Comparison of ENCODE assay signal across 1 cellular context in genomic region chr16:65745-66144, GRCh38.
TF ChIP-seq lines count a peak whose summit lies in the region.

No MANE protein-coding gene starts in this region.

TF ChIP-seq in K562, 482 proteins besides CTCF, POLR2A, EP300 and RAD21 (continued from another document):
- TF ChIP-seq DEAF1 (CRISPR knock-in tag; IDR thresholded peaks at IDR 0.05) (peak; percentile 97), ZNF695 (CRISPR knock-in tag; IDR thresholded peaks at IDR 0.05) (no peak), RCOR1 (IDR thresholded peaks at IDR 0.05; ENCODE audit: borderline replicate concordance in 1 of 2, low read depth in 2 of 2, low read length in 2 of 2) (0 out of 4 replicates have a peak, but pooled peaks of 1 of the 2 experiments have one; percentile 29), POLR2G (IDR thresholded peaks at IDR 0.05; ENCODE audit: low read depth, low read length) (0 out of 2 replicates have a peak, but pooled peaks have one; percentile 21), ZMIZ1 (IDR thresholded peaks at IDR 0.05; ENCODE audit: low read depth in 2 of 2, low read length in 2 of 2) (no peak), MYNN (IDR thresholded peaks at IDR 0.05) (peak; percentile 89), MYNN (CRISPR knock-in tag; IDR thresholded peaks at IDR 0.05) (no peak), ZSCAN29 (IDR thresholded peaks at IDR 0.05) (no peak), CC2D1A (IDR thresholded peaks at IDR 0.05) (peak; percentile 89), CREB1 (IDR thresholded peaks at IDR 0.05) (no peak), CREB1 (CRISPR knock-in tag; IDR thresholded peaks at IDR 0.05) (peak; percentile 46; the same call in 1 of the 2 replicates), SAP30 (IDR thresholded peaks at IDR 0.05; ENCODE audit: borderline replicate concordance, insufficient read depth, low read depth, low read length, poor library complexity, severe bottlenecking) (no peak), GABPB1 (CRISPR knock-in tag; IDR thresholded peaks at IDR 0.05) (peak; percentile 60; the same call in 1 of the 2 replicates), YY1 (IDR thresholded peaks at IDR 0.05; ENCODE audit: borderline replicate concordance in 1 of 3, control insufficient read depth in 1 of 3, extremely low read depth in 1 of 3, insufficient read depth in 3 of 3, insufficient read length in 1 of 3, insufficient replicate concordance in 2 of 3, low read depth in 1 of 3, low read length in 2 of 3) (peak in 2 of 3 experiments; percentile 24 to 55), RB1 (IDR thresholded peaks at IDR 0.05; ENCODE audit: low read depth) (peak; percentile 80), ESRRA (IDR thresholded peaks at IDR 0.05; ENCODE audit: borderline replicate concordance, low read depth) (peak; percentile 38; the same call in 1 of the 2 replicates), CREM (IDR thresholded peaks at IDR 0.05; ENCODE audit: low read depth) (0 out of 2 replicates have a peak, but pooled peaks have one; percentile 45), MAX (CRISPR knock-in tag; IDR thresholded peaks at IDR 0.05) (0 out of 2 replicates have a peak, but pooled peaks have one; percentile 14), XRCC5 (IDR thresholded peaks at IDR 0.05; ENCODE audit: low read depth, low read length) (peak; percentile 83), MXD1 (CRISPR knock-in tag; IDR thresholded peaks at IDR 0.05; ENCODE audit: borderline replicate concordance, poor library complexity, severe bottlenecking) (no peak), PREB (CRISPR knock-in tag; IDR thresholded peaks at IDR 0.05) (0 out of 2 replicates have a peak, but pooled peaks have one; percentile 29), ZNF76 (CRISPR knock-in tag; IDR thresholded peaks at IDR 0.05; ENCODE audit: borderline replicate concordance) (no peak)
